Comparison of ENCODE assay signal across 8 cellular contexts in genomic region chr12:14364583-14365271, GRCh38. TPM values are rescaled to one million over a fixed set of nuclear protein-coding genes. Genes with fewer than 3 reads are reported as not detected.
DNase-seq lines count a peak whose midpoint lies in the region; ATAC-seq and TF ChIP-seq lines count a peak whose summit lies in the region.

No MANE protein-coding gene starts in this region.

- H3K27me3 ChIP-seq in skeletal muscle satellite cell (ENCODE audit: control insufficient read depth, insufficient read depth, low read length): no peaks in the 10 kb centered on the region

- no peak for DNase-seq in GM12864 (ENCODE audit: low read depth)
- peak; percentile 6 for DNase-seq in fibroblast of pulmonary artery (ENCODE audit: low read depth)
- no peak for DNase-seq in omental fat pad (ENCODE audit: low spot score)
- no peak for DNase-seq in glomerular visceral epithelial cell (ENCODE audit: extremely low spot score)

- H3K4me3 ChIP-seq in GM12864 (ENCODE audit: low read depth, low read length): peak overlapping the region; percentile 50
- peak overlapping the region; percentile 63 for H3K4me3 ChIP-seq in fibroblast of pulmonary artery (replicated peaks; ENCODE audit: low read depth, low read length)
- H3K4me3 ChIP-seq in skeletal muscle satellite cell (ENCODE audit: low read length): peak overlapping the region; percentile 83

- peak overlapping the region; percentile 92 for H3K9ac ChIP-seq in skeletal muscle satellite cell (ENCODE audit: low read depth, low read length)

- ATAC-seq in HG02588 (IDR thresholded peaks at IDR 0.05; ENCODE audit: unreplicated experiment) (no peak), omental fat pad (ENCODE audit: low FRiP score) (no peak), HG03045 (IDR thresholded peaks at IDR 0.05; ENCODE audit: unreplicated experiment) (no peak)

- H3K4me1 ChIP-seq in skeletal muscle satellite cell (ENCODE audit: control insufficient read depth, insufficient read depth, low read length): peaks cover 9% of the 10 kb centered on the region

- H3K4me2 ChIP-seq in skeletal muscle satellite cell (ENCODE audit: low read length): peak overlapping the region; percentile 85

- no peaks in the 10 kb centered on the region for H3K36me3 ChIP-seq in skeletal muscle satellite cell (ENCODE audit: insufficient read depth, low read length)

- no peaks in the 10 kb centered on the region for H3K9me3 ChIP-seq in skeletal muscle satellite cell (replicated peaks; ENCODE audit: low read length)

- H3K27ac ChIP-seq in VCaP: peak overlapping the region; percentile 91

- TF ChIP-seq CTCF in GM12864 (IDR thresholded peaks at IDR 0.05; ENCODE audit: low read depth, low read length, missing control alignments) (no peak), VCaP (conservative IDR thresholded peaks at IDR 0.05) (no peak), fibroblast of pulmonary artery (IDR thresholded peaks at IDR 0.05; ENCODE audit: low read length, missing control alignments) (no peak), omental fat pad (IDR thresholded peaks at IDR 0.05) (no peak)

RNA-seq across cellular contexts. Expression of gene ATF7IP, which starts 0.8 kb away (rescaled TPM):
- total RNA-seq in skeletal muscle satellite cell (2012; rRNA removed): 19.7 and 28.4 TPM in 2 replicates
- 10 to 100 TPM; 23.9 to 70.0 (median 34.2) TPM for total RNA-seq in omental fat pad
